3 cellular contexts compared by ENCODE assay signal in the genomic region with DNA sequence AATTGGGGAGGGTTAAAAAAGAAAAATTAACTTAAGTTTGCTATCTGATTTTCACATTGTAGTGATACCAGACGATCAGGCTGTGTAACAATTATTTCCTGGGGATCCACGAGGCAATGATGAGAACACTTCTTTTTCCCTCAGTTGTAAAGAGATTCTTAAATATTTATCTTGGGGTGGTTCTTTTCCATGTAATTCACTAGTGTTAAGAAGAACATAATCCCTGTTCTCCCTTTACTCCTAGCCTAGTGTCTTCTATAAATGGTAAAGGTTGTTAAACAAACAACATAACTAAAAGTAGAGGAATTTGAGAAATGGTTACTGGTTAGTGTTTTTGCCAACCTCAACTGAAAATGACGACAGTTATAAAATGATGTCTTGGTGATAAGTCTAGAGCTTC.
TF ChIP-seq lines count a peak whose summit lies in the region.

No MANE protein-coding gene starts in this region.

TF ChIP-seq in SK-N-SH, 30 proteins besides CTCF, POLR2A, EP300 and RAD21:
- TF ChIP-seq, protein P1, sequence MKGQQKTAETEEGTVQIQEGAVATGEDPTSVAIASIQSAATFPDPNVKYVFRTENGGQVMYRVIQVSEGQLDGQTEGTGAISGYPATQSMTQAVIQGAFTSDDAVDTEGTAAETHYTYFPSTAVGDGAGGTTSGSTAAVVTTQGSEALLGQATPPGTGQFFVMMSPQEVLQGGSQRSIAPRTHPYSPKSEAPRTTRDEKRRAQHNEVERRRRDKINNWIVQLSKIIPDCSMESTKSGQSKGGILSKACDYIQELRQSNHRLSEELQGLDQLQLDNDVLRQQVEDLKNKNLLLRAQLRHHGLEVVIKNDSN (IDR thresholded peaks at IDR 0.05; ENCODE audit: borderline replicate concordance, low read depth) = no peak
- TF ChIP-seq, protein P2, sequence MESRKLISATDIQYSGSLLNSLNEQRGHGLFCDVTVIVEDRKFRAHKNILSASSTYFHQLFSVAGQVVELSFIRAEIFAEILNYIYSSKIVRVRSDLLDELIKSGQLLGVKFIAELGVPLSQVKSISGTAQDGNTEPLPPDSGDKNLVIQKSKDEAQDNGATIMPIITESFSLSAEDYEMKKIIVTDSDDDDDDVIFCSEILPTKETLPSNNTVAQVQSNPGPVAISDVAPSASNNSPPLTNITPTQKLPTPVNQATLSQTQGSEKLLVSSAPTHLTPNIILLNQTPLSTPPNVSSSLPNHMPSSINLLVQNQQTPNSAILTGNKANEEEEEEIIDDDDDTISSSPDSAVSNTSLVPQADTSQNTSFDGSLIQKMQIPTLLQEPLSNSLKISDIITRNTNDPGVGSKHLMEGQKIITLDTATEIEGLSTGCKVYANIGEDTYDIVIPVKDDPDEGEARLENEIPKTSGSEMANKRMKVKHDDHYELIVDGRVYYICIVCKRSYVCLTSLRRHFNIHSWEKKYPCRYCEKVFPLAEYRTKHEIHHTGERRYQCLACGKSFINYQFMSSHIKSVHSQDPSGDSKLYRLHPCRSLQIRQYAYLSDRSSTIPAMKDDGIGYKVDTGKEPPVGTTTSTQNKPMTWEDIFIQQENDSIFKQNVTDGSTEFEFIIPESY (IDR thresholded peaks at IDR 0.05; ENCODE audit: borderline replicate concordance, low read depth) = no peak
- TF ChIP-seq TCF12 (IDR thresholded peaks at IDR 0.05) = peak; percentile 14; the same call in 1 of the 2 replicates
- TF ChIP-seq SIN3A (IDR thresholded peaks at IDR 0.05; ENCODE audit: borderline replicate concordance, low read depth, low read length) = no peak
- TF ChIP-seq POLR2AphosphoS5 (IDR thresholded peaks at IDR 0.05; ENCODE audit: low read depth, low read length) = no peak
- TF ChIP-seq, protein P3, sequence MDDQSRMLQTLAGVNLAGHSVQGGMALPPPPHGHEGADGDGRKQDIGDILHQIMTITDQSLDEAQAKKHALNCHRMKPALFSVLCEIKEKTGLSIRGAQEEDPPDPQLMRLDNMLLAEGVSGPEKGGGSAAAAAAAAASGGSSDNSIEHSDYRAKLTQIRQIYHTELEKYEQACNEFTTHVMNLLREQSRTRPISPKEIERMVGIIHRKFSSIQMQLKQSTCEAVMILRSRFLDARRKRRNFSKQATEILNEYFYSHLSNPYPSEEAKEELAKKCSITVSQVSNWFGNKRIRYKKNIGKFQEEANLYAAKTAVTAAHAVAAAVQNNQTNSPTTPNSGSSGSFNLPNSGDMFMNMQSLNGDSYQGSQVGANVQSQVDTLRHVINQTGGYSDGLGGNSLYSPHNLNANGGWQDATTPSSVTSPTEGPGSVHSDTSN (IDR thresholded peaks at IDR 0.05) = no peak

TF ChIP-seq in SK-N-SH treated with all-trans-retinoic acid at 6 μM for 48 hours, 23 proteins besides CTCF, POLR2A, EP300 and RAD21:
- TF ChIP-seq, protein P4, sequence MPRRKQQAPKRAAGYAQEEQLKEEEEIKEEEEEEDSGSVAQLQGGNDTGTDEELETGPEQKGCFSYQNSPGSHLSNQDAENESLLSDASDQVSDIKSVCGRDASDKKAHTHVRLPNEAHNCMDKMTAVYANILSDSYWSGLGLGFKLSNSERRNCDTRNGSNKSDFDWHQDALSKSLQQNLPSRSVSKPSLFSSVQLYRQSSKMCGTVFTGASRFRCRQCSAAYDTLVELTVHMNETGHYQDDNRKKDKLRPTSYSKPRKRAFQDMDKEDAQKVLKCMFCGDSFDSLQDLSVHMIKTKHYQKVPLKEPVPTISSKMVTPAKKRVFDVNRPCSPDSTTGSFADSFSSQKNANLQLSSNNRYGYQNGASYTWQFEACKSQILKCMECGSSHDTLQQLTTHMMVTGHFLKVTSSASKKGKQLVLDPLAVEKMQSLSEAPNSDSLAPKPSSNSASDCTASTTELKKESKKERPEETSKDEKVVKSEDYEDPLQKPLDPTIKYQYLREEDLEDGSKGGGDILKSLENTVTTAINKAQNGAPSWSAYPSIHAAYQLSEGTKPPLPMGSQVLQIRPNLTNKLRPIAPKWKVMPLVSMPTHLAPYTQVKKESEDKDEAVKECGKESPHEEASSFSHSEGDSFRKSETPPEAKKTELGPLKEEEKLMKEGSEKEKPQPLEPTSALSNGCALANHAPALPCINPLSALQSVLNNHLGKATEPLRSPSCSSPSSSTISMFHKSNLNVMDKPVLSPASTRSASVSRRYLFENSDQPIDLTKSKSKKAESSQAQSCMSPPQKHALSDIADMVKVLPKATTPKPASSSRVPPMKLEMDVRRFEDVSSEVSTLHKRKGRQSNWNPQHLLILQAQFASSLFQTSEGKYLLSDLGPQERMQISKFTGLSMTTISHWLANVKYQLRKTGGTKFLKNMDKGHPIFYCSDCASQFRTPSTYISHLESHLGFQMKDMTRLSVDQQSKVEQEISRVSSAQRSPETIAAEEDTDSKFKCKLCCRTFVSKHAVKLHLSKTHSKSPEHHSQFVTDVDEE (CRISPR knock-in tag; IDR thresholded peaks at IDR 0.05) = no peak
- TF ChIP-seq TCF4 (CRISPR knock-in tag; IDR thresholded peaks at IDR 0.05; ENCODE audit: borderline replicate concordance) (no peak), OSR1 (CRISPR knock-in tag; IDR thresholded peaks at IDR 0.05) (no peak), GLIS3 (CRISPR knock-in tag; IDR thresholded peaks at IDR 0.05) (no peak), ZNF565 (CRISPR knock-in tag; conservative IDR thresholded peaks at IDR 0.05; ENCODE audit: low read depth) (no peak)

TF ChIP-seq in GM23338, 12 proteins besides CTCF, POLR2A, EP300 and RAD21 (continued from another document):
- TF ChIP-seq, protein P5, sequence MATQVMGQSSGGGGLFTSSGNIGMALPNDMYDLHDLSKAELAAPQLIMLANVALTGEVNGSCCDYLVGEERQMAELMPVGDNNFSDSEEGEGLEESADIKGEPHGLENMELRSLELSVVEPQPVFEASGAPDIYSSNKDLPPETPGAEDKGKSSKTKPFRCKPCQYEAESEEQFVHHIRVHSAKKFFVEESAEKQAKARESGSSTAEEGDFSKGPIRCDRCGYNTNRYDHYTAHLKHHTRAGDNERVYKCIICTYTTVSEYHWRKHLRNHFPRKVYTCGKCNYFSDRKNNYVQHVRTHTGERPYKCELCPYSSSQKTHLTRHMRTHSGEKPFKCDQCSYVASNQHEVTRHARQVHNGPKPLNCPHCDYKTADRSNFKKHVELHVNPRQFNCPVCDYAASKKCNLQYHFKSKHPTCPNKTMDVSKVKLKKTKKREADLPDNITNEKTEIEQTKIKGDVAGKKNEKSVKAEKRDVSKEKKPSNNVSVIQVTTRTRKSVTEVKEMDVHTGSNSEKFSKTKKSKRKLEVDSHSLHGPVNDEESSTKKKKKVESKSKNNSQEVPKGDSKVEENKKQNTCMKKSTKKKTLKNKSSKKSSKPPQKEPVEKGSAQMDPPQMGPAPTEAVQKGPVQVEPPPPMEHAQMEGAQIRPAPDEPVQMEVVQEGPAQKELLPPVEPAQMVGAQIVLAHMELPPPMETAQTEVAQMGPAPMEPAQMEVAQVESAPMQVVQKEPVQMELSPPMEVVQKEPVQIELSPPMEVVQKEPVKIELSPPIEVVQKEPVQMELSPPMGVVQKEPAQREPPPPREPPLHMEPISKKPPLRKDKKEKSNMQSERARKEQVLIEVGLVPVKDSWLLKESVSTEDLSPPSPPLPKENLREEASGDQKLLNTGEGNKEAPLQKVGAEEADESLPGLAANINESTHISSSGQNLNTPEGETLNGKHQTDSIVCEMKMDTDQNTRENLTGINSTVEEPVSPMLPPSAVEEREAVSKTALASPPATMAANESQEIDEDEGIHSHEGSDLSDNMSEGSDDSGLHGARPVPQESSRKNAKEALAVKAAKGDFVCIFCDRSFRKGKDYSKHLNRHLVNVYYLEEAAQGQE (IDR thresholded peaks at IDR 0.05; ENCODE audit: unreplicated experiment) = no peak
- TF ChIP-seq EZH2 (IDR thresholded peaks at IDR 0.05; ENCODE audit: low read depth, unreplicated experiment) (peak; percentile 68), ZNF331 (CRISPR knock-in tag; IDR thresholded peaks at IDR 0.05; ENCODE audit: low read depth) (no peak)
TF ChIP-seq in GM23338: peak in this region for 1.
